8 cellular contexts compared by ENCODE assay signal in genomic region chr19:35757231-35757748, GRCh38. TPM values are rescaled to one million over a fixed set of nuclear protein-coding genes. Genes with fewer than 3 reads are reported as not detected.
DNase-seq lines count a peak whose midpoint lies in the region; ATAC-seq, FAIRE-seq and TF ChIP-seq lines count a peak whose summit lies in the region.

No MANE protein-coding gene starts in this region.

- no peak for TF ChIP-seq POLR2A in heart left ventricle (IDR thresholded peaks at IDR 0.05)

- H3K27me3 Mint-ChIP-seq in activated naive CD8-positive, alpha-beta T cell treated with anti-CD3 and anti-CD28 coated beads for 36 hours: peaks cover 17% of the 10 kb centered on the region

- 2 to 5% (median 3%) methylated on average over 13 to 19 of the region's 19 CpGs for WGBS in heart left ventricle, 4 donors
- WGBS in pancreas, 2 donors: 7 to 13% methylated on average over 18 to 19 of the region's 19 CpGs

- peak overlapping the region; percentile 82 for H3K27ac Mint-ChIP-seq in activated naive CD8-positive, alpha-beta T cell treated with anti-CD3 and anti-CD28 coated beads for 36 hours

- ATAC-seq in heart left ventricle (peak; percentile 67 to 77 (median 70)), pancreas (peak; percentile 13 to 28 (median 19)), GM21381 (IDR thresholded peaks at IDR 0.05; ENCODE audit: unreplicated experiment) (no peak), GM21786 (IDR thresholded peaks at IDR 0.05; ENCODE audit: unreplicated experiment) (no peak)

- H3K27me3 ChIP-seq in heart left ventricle (no peaks in the 10 kb centered on the region), pancreas (no peaks in the 10 kb centered on the region)

- H3K9me3 ChIP-seq in heart left ventricle (no peaks in the 10 kb centered on the region), pancreas (no peaks in the 10 kb centered on the region)

- no peak for FAIRE-seq in pancreas (lab: Jason Lieb, UNC)

- H3K27ac ChIP-seq in heart left ventricle (peak overlapping the region; percentile 88 to 100 (median 96)), pancreas (peak overlapping the region; percentile 85 to 89 (median 86))

- DNase-seq in NCI-H748 (lab: John Stamatoyannopoulos, UW; ENCODE audit: unreplicated experiment) (peak; percentile 87), NCI-H748 treated with DMSO at 0.1 percent for 48 hours (lab: John Stamatoyannopoulos, UW) (no peak), HuH-7.5 (ENCODE audit: low spot score) (peak; percentile 51), heart left ventricle (peak; percentile 90 to 97 (median 92)), pancreas (peak in 4 of 6 donors; percentile 62 to 73 (median 73))
- peak; percentile 63 for DNase-seq in activated naive CD8-positive, alpha-beta T cell treated with anti-CD3 and anti-CD28 coated beads for 36 hours

- H3K4me1 ChIP-seq in heart left ventricle (peaks cover 0 to 51% (median 37%) of the 10 kb centered on the region in 12 donors), pancreas (peaks cover 0 to 17% (median 8%) of the 10 kb centered on the region in 3 donors)

- TF ChIP-seq CTCF in heart left ventricle (IDR thresholded peaks at IDR 0.05) (peak in 2 of 12 donors; percentile 34 to 36), pancreas (IDR thresholded peaks at IDR 0.05) (no peak)

- H3K36me3 Mint-ChIP-seq in activated naive CD8-positive, alpha-beta T cell treated with anti-CD3 and anti-CD28 coated beads for 36 hours: peaks cover 32% of the 10 kb centered on the region

- H3K4me1 Mint-ChIP-seq in activated naive CD8-positive, alpha-beta T cell treated with anti-CD3 and anti-CD28 coated beads for 36 hours: peaks cover 21% of the 10 kb centered on the region

- H3K4me3 Mint-ChIP-seq in activated naive CD8-positive, alpha-beta T cell treated with anti-CD3 and anti-CD28 coated beads for 36 hours: peak overlapping the region; percentile 83

- intact Hi-C loops in heart left ventricle (cut with DNase I) (loop anchor here in 2 of 10 donors (1.0 to 10.0 kb wide), 3 partner anchors 17 to 388 kb away; partner anchors contain the start of gene CAPNS1 (in 1 of the 2)), pancreas (cut with DNase I) (no loop called here)

- peaks cover 0 to 34% (median 26%) of the 10 kb centered on the region in 9 donors for H3K36me3 ChIP-seq in heart left ventricle
- H3K36me3 ChIP-seq in pancreas: peaks cover 0 to 4% (median 0%) of the 10 kb centered on the region in 3 donors

- H3K9me3 Mint-ChIP-seq in activated naive CD8-positive, alpha-beta T cell treated with anti-CD3 and anti-CD28 coated beads for 36 hours: no peaks in the 10 kb centered on the region

- peak overlapping the region; percentile 58 to 99 (median 80) for H3K4me3 ChIP-seq in heart left ventricle
- peak overlapping the region; percentile 23 to 93 (median 80) for H3K4me3 ChIP-seq in pancreas

RNA-seq across cellular contexts. Expression of gene HSPB6, which starts 0.5 kb away (rescaled TPM):
- under 1 TPM; 0.39 to 0.78 TPM for total RNA-seq in activated naive CD8-positive, alpha-beta T cell treated with anti-CD3 and anti-CD28 coated beads for 36 hours
- 1,000 to 10,000 TPM in 1 of 9 donors, 100 to 1,000 TPM in 8; 226 to 1,012 (median 652) TPM for total RNA-seq in heart left ventricle
- 100 to 1,000 TPM; 156 to 457 TPM for polyA plus RNA-seq in heart left ventricle
- 10 to 100 TPM in 3 of 6 donors, 1 to 10 TPM in 3; 3.4 to 16.4 (median 11.7) TPM for total RNA-seq in pancreas
- 10 to 100 TPM; 42.2 to 59.8 TPM for polyA plus RNA-seq in pancreas

RNA-seq across cellular contexts. Expression of gene PROSER3, which starts 0.7 kb away (rescaled TPM):
- total RNA-seq in activated naive CD8-positive, alpha-beta T cell treated with anti-CD3 and anti-CD28 coated beads for 36 hours: 10 to 100 TPM; 29.9 to 33.3 TPM
- total RNA-seq in heart left ventricle (10 to 100 TPM in 4 of 9 donors, 1 to 10 TPM in 5; 1.9 to 19.7 (median 9.7) TPM), pancreas (1 to 10 TPM; 7.2 to 9.9 (median 8.6) TPM)
- polyA plus RNA-seq in heart left ventricle (10 to 100 TPM in 1 of 2 donors, 1 to 10 TPM in 1; 6.0 to 12.8 TPM), pancreas (10 to 100 TPM in 1 of 2 donors, 1 to 10 TPM in 1; 7.8 to 19.6 TPM)

RNA-seq across cellular contexts. Expression of gene LIN37, which starts 8.9 kb away (rescaled TPM):
- 1 to 10 TPM; 5.1 to 7.0 TPM for total RNA-seq in activated naive CD8-positive, alpha-beta T cell treated with anti-CD3 and anti-CD28 coated beads for 36 hours
- 10 to 100 TPM in 3 of 9 donors, 1 to 10 TPM in 6; 3.7 to 12.2 (median 7.6) TPM for total RNA-seq in heart left ventricle
- polyA plus RNA-seq in heart left ventricle: 10 to 100 TPM; 20.1 to 23.0 TPM
- 1 to 10 TPM; 1.7 to 5.5 (median 3.7) TPM for total RNA-seq in pancreas
- 10 to 100 TPM; 41.2 to 44.0 TPM for polyA plus RNA-seq in pancreas

RNA-seq across cellular contexts. Expression of gene PSENEN, which starts 11.8 kb away (rescaled TPM):
- 10 to 100 TPM; 38.5 to 41.6 TPM for total RNA-seq in activated naive CD8-positive, alpha-beta T cell treated with anti-CD3 and anti-CD28 coated beads for 36 hours
- 10 to 100 TPM; 25.2 to 69.0 (median 40.9) TPM for total RNA-seq in heart left ventricle
- polyA plus RNA-seq in heart left ventricle: 10 to 100 TPM; 52.6 to 95.1 TPM
- 10 to 100 TPM; 26.7 to 38.2 (median 35.1) TPM for total RNA-seq in pancreas
- 10 to 100 TPM; 53.5 to 64.6 TPM for polyA plus RNA-seq in pancreas

RNA-seq across cellular contexts. Expression of gene U2AF1L4, which starts 12.1 kb away (rescaled TPM):
- 10 to 100 TPM; 42.3 to 43.9 TPM for total RNA-seq in activated naive CD8-positive, alpha-beta T cell treated with anti-CD3 and anti-CD28 coated beads for 36 hours
- total RNA-seq in heart left ventricle: 10 to 100 TPM; 14.3 to 32.8 (median 20.9) TPM
- 10 to 100 TPM in 1 of 2 donors, 1 to 10 TPM in 1; 7.2 to 27.1 TPM for polyA plus RNA-seq in heart left ventricle
- 10 to 100 TPM in 5 of 6 donors, 1 to 10 TPM in 1; 9.7 to 14.3 (median 11.7) TPM for total RNA-seq in pancreas
- 100 to 1,000 TPM in 1 of 2 donors, 10 to 100 TPM in 1; 62.7 to 124 TPM for polyA plus RNA-seq in pancreas

Comparison
In these comparisons a context has a peak if more than half of its experiments do, and no peak if none do; other contexts are left out.
1. ATAC-seq: peak in heart left ventricle (4 of 4) and pancreas (4 of 4); none in GM21381 (single experiment) and GM21786 (single experiment).
2. RNA of gene HSPB6, which starts 0.5 kb away (total RNA-seq): 226 to 1,012 TPM in heart left ventricle; 3.4 to 16.4 TPM in pancreas and 0.39 to 0.78 TPM in activated naive CD8-positive, alpha-beta T cell treated with anti-CD3 and anti-CD28 coated beads for 36 hours; every median in the first group is over 10 times any median in the second.